In genomic region chrX:110806145-110806544, GRCh38 we compare ENCODE assay signal across 28 cellular contexts. TPM values are rescaled to one million over a fixed set of nuclear protein-coding genes. Genes with fewer than 3 reads are reported as not detected.
DNase-seq lines count a peak whose midpoint lies in the region; ATAC-seq and TF ChIP-seq lines count a peak whose summit lies in the region.
"Had no signal": no experiment of that assay in that cellular context is flagged by ENCODE, and none has a peak within 500 bp of the region (broad histone marks: within the 10 kb centered on the region; RNA-seq: fewer than 3 reads in every experiment).

No MANE protein-coding gene starts in this region.

- no peaks in the 10 kb centered on the region for H3K9me2 ChIP-seq in GM23338 (ENCODE audit: insufficient read depth)

- no peak overlapping the region for H3K27ac Mint-ChIP-seq in natural killer cell
- no peak overlapping the region for H3K27ac Mint-ChIP-seq in GM23338
- H3K27ac Mint-ChIP-seq: activated CD4-positive, alpha-beta memory T cell treated with anti-CD3 and anti-CD28 coated beads for 36 hours; activated naive CD4-positive, alpha-beta T cell treated with anti-CD3 and anti-CD28 coated beads, Interleukin-2, amount 50 U/mL, for 72 hours; activated T-helper 17 cell treated with anti-CD3 and anti-CD28 coated beads, Interleukin-2, amount 50 U/mL, for 72 hours; CD8-positive, alpha-beta memory T cell; type B pancreatic cell had no signal

- intact Hi-C loops in Right ventricle myocardium superior (cut with DNase I) = no loop called here
- intact Hi-C loops in natural killer cell (cut with micrococcal nuclease) = no loop called here

- H3K27me3 ChIP-seq in GM23338 (ENCODE audit: insufficient read depth) = no peaks in the 10 kb centered on the region

- H3K9me3 Mint-ChIP-seq in natural killer cell (no peaks in the 10 kb centered on the region), GM23338 (no peaks in the 10 kb centered on the region)
- H3K9me3 Mint-ChIP-seq: activated CD4-positive, alpha-beta memory T cell treated with anti-CD3 and anti-CD28 coated beads for 36 hours; activated naive CD4-positive, alpha-beta T cell treated with anti-CD3 and anti-CD28 coated beads, Interleukin-2, amount 50 U/mL, for 72 hours; activated T-helper 17 cell treated with anti-CD3 and anti-CD28 coated beads, Interleukin-2, amount 50 U/mL, for 72 hours; CD8-positive, alpha-beta memory T cell; type B pancreatic cell had no signal

- H3K36me3 Mint-ChIP-seq in natural killer cell = no peaks in the 10 kb centered on the region
- H3K36me3 Mint-ChIP-seq in GM23338 (ENCODE audit: low read depth) = no peaks in the 10 kb centered on the region
- H3K36me3 Mint-ChIP-seq: activated CD4-positive, alpha-beta memory T cell treated with anti-CD3 and anti-CD28 coated beads for 36 hours; activated naive CD4-positive, alpha-beta T cell treated with anti-CD3 and anti-CD28 coated beads, Interleukin-2, amount 50 U/mL, for 72 hours; CD8-positive, alpha-beta memory T cell; type B pancreatic cell had no signal

- no peaks in the 10 kb centered on the region for H3K36me3 ChIP-seq in GM23338 (ENCODE audit: insufficient read depth)

- no peak for TF ChIP-seq CTCF in foreskin fibroblast (IDR thresholded peaks at IDR 0.05; ENCODE audit: low read depth, low read length)
- no peak for TF ChIP-seq CTCF in natural killer cell (IDR thresholded peaks at IDR 0.05)
- no peak for TF ChIP-seq CTCF in GM23338 (conservative IDR thresholded peaks at IDR 0.05; ENCODE audit: low read depth in 2 of 2)

- H3F3A ChIP-seq in GM23338 (replicated peaks; ENCODE audit: low read depth) = no peaks in the 10 kb centered on the region

- H2AFZ ChIP-seq in GM23338 = no peak overlapping the region

- H3K4me2 ChIP-seq in GM23338 = no peak overlapping the region

- H3K4me1 Mint-ChIP-seq in natural killer cell (no peaks in the 10 kb centered on the region), GM23338 (0 out of 3 replicates have a peak, but pooled peaks cover under 1% of the 10 kb centered on the region)
- H3K4me1 Mint-ChIP-seq: activated T-helper 17 cell treated with anti-CD3 and anti-CD28 coated beads, Interleukin-2, amount 50 U/mL, for 72 hours; CD8-positive, alpha-beta memory T cell had no signal

- H3K4me3 Mint-ChIP-seq in natural killer cell (no peak overlapping the region), GM23338 (no peak overlapping the region)
- H3K4me3 Mint-ChIP-seq: activated CD4-positive, alpha-beta memory T cell treated with anti-CD3 and anti-CD28 coated beads for 36 hours; activated T-helper 17 cell treated with anti-CD3 and anti-CD28 coated beads, Interleukin-2, amount 50 U/mL, for 72 hours; CD8-positive, alpha-beta memory T cell; type B pancreatic cell had no signal

- peak; percentile 48 for DNase-seq in HCEC 1CT
- peak; percentile 61 for DNase-seq in astrocyte of the hippocampus (ENCODE audit: low read depth, low spot score)
- DNase-seq in foreskin fibroblast = peak; percentile 17 to 69
- DNase-seq in Right ventricle myocardium superior = no peak
- no peak for DNase-seq in natural killer cell
- DNase-seq in nucleus accumbens (lab: John Stamatoyannopoulos, UW) = no peak
- DNase-seq in GM23338 (ENCODE audit: low spot score) = no peak
- DNase-seq: activated CD4-positive, alpha-beta memory T cell treated with anti-CD3 and anti-CD28 coated beads for 36 hours; activated CD8-positive, alpha-beta memory T cell treated with anti-CD3 and anti-CD28 coated beads, Interleukin-2, amount 50 U/mL, for 48 hours; AML-193; aorta; CD8-positive, alpha-beta memory T cell; DMS153; GF-D8; NCI-H1105; NCI-H2029 treated with DMSO at 0.1 percent for 48 hours; NCI-H446; T1000 had no signal

- no peaks in the 10 kb centered on the region for H3K79me2 ChIP-seq in GM23338 (replicated peaks; ENCODE audit: insufficient read depth)

- H4K20me1 ChIP-seq in GM23338 (replicated peaks; ENCODE audit: insufficient read depth) = no peaks in the 10 kb centered on the region

- ATAC-seq in Right ventricle myocardium superior (ENCODE audit: poor library complexity) = no peak
- ATAC-seq in natural killer cell = no peak
- ATAC-seq in GM23338 = no peak
- ATAC-seq: activated naive CD4-positive, alpha-beta T cell treated with anti-CD3 and anti-CD28 coated beads, Interleukin-2, amount 50 U/mL, for 72 hours; activated T-helper 17 cell treated with anti-CD3 and anti-CD28 coated beads, Interleukin-2, amount 50 U/mL, for 72 hours; HCT116; Right ventricle myocardium inferior had no signal

- H3K27ac ChIP-seq in GM23338 (ENCODE audit: low read depth) = no peak overlapping the region
- H3K27ac ChIP-seq: HL-60 had no signal

- H3K4me3 ChIP-seq in foreskin fibroblast (ENCODE audit: low read depth in 1 of 2, low read length in 2 of 2) (no peak overlapping the region), GM23338 (no peak overlapping the region)
- H3K4me3 ChIP-seq: lung had no signal

- H3K4me1 ChIP-seq in GM23338 (ENCODE audit: insufficient read depth) = no peaks in the 10 kb centered on the region

- H3K27me3 Mint-ChIP-seq in natural killer cell (ENCODE audit: low read depth in 2 of 2) (peaks cover 0 to 15% of the 10 kb centered on the region in 2 donors), GM23338 (ENCODE audit: insufficient read depth, low read depth, poor library complexity) (peaks cover 2% of the 10 kb centered on the region)
- H3K27me3 Mint-ChIP-seq: activated CD4-positive, alpha-beta memory T cell treated with anti-CD3 and anti-CD28 coated beads for 36 hours; activated T-helper 17 cell treated with anti-CD3 and anti-CD28 coated beads, Interleukin-2, amount 50 U/mL, for 72 hours; progenitor cell of endocrine pancreas had no signal

TF ChIP-seq in GM23338, 12 proteins besides CTCF, POLR2A, EP300 and RAD21 (continues in another document):
- TF ChIP-seq EZH2 (IDR thresholded peaks at IDR 0.05; ENCODE audit: low read depth, unreplicated experiment) (no peak), EZH2phosphoT487 (IDR thresholded peaks at IDR 0.05; ENCODE audit: unreplicated experiment) (no peak), ZNF331 (CRISPR knock-in tag; IDR thresholded peaks at IDR 0.05; ENCODE audit: low read depth) (no peak), NANOG (IDR thresholded peaks at IDR 0.05; ENCODE audit: borderline replicate concordance) (no peak), STAT1 (IDR thresholded peaks at IDR 0.05; ENCODE audit: unreplicated experiment) (no peak), POLR2AphosphoS5 (IDR thresholded peaks at IDR 0.05; ENCODE audit: low read depth) (no peak), REST (IDR thresholded peaks at IDR 0.05; ENCODE audit: unreplicated experiment) (no peak), ZNF114 (CRISPR knock-in tag; IDR thresholded peaks at IDR 0.05) (no peak), JUNB (IDR thresholded peaks at IDR 0.05; ENCODE audit: unreplicated experiment) (no peak)

RNA-seq across cellular contexts. Expression of gene CHRDL1, which starts 10.5 kb away (rescaled TPM):
- total RNA-seq in Right ventricle myocardium superior = 2.9 TPM
- not detected for total RNA-seq in natural killer cell
- total RNA-seq in GM23338 (2014; rRNA removed; shearing (Covaris generic)) = 9.8 and 12.8 TPM in 2 replicates
- 3.6 and 3.7 TPM in 2 replicates for polyA plus RNA-seq in GM23338 (2016; fragmentation: Nextera tagmentation; extraction: Ambion mirVana)
- total RNA-seq: activated CD4-positive, alpha-beta memory T cell treated with anti-CD3 and anti-CD28 coated beads for 36 hours; activated naive CD4-positive, alpha-beta T cell treated with anti-CD3 and anti-CD28 coated beads, Interleukin-2, amount 50 U/mL, for 72 hours; activated T-helper 17 cell treated with anti-CD3 and anti-CD28 coated beads, Interleukin-2, amount 50 U/mL, for 72 hours; CD8-positive, alpha-beta memory T cell; OCI-LY7 had no signal
- polyA plus RNA-seq: CD8-positive, alpha-beta memory T cell; keratinocyte had no signal

Comparison
In these comparisons a context has a peak if more than half of its experiments do, and no peak if none do; other contexts are left out.
1. DNase-seq: peak in HCEC 1CT (single experiment), astrocyte of the hippocampus (single experiment) and foreskin fibroblast (2 of 2); none in Right ventricle myocardium superior (single experiment), natural killer cell (single experiment), nucleus accumbens (0 of 56) and GM23338 (single experiment).